Comparison of ENCODE assay signal across 14 cellular contexts in genomic region chr10:126839094-126839761, GRCh38.
DNase-seq lines count a peak whose midpoint lies in the region; ATAC-seq, FAIRE-seq and TF ChIP-seq lines count a peak whose summit lies in the region.
"Had no signal": no experiment of that assay in that cellular context is flagged by ENCODE, and none has a peak within 500 bp of the region (broad histone marks: within the 10 kb centered on the region; RNA-seq: fewer than 3 reads in every experiment).

No MANE protein-coding gene starts in this region.

- H3K9me3 Mint-ChIP-seq in activated CD8-positive, alpha-beta T cell treated with anti-CD3 and anti-CD28 coated beads, Interleukin-2, amount 10 ng/mL, durations not matched to agents 7 days and 5 days (ENCODE audit: insufficient read depth), result no peaks in the 10 kb centered on the region
- H3K9me3 Mint-ChIP-seq: CD8-positive, alpha-beta T cell; stimulated activated naive B cell treated with anti-CD40 and anti-IgM and Interleukin-4, amounts not matched to agents 10 μg/mL and 1 μg/mL and 100 μg/mL, for 72 hours had no signal

- DNase-seq in LoVo (ENCODE audit: low spot score) (peak; percentile 22), NCI-H748 treated with DMSO at 0.1 percent for 48 hours (lab: John Stamatoyannopoulos, UW) (peak; percentile 87), kidney (peak; percentile 90), small intestine (peak; percentile 88), NCI-H1694 treated with DMSO at 0.1 percent for 48 hours (lab: John Stamatoyannopoulos, UW) (no peak), posterior vena cava (ENCODE audit: low spot score) (no peak)
- no peak for DNase-seq in activated effector memory CD4-positive, alpha-beta T cell treated with anti-CD3 and anti-CD28 coated beads, Interleukin-2, amount 50 U/mL, for 16 hours
- no peak for DNase-seq in activated CD8-positive, alpha-beta T cell treated with anti-CD3 and anti-CD28 coated beads, Interleukin-2, amount 10 ng/mL, durations not matched to agents 7 days and 5 days
- DNase-seq: CD8-positive, alpha-beta T cell; gastrocnemius medialis; SHP77 treated with DMSO at 0.1 percent for 48 hours; stimulated activated naive B cell treated with anti-CD40 and anti-IgM and Interleukin-4, amounts not matched to agents 10 μg/mL and 1 μg/mL and 100 μg/mL, for 72 hours had no signal

- CTCF ChIA-PET in activated CD8-positive, alpha-beta T cell treated with anti-CD3 and anti-CD28 coated beads, Interleukin-2, amount 10 ng/mL, durations not matched to agents 7 days and 5 days (lab: Charles Lee), result no interaction called here

- H3K36me3 ChIP-seq in kidney (ENCODE audit: control insufficient read depth in 1 of 2, insufficient read depth in 2 of 2, low read length in 2 of 2), result no peaks in the 10 kb centered on the region
- H3K36me3 ChIP-seq in small intestine (ENCODE audit: control insufficient read depth in 2 of 2, insufficient read depth in 2 of 2, low read length in 2 of 2), result no peaks in the 10 kb centered on the region
- H3K36me3 ChIP-seq: gastrocnemius medialis had no signal

- no peak overlapping the region for H3K4me3 ChIP-seq in kidney (ENCODE audit: low read length in 2 of 2)
- no peak overlapping the region for H3K4me3 ChIP-seq in small intestine (ENCODE audit: low read depth in 1 of 2, low read length in 2 of 2)
- H3K4me3 ChIP-seq: gastrocnemius medialis had no signal

- 9 to 39% (median 26%) methylated on average over 11 of the region's 11 CpGs for WGBS in small intestine, 3 donors

- TF ChIP-seq CTCF in kidney (IDR thresholded peaks at IDR 0.05; ENCODE audit: borderline replicate concordance, extremely low read depth, insufficient read depth), result no peak

- H3K27ac Mint-ChIP-seq in activated CD8-positive, alpha-beta T cell treated with anti-CD3 and anti-CD28 coated beads, Interleukin-2, amount 10 ng/mL, durations not matched to agents 7 days and 5 days, result no peak overlapping the region
- H3K27ac Mint-ChIP-seq: activated T-helper 17 cell treated with anti-CD3 and anti-CD28 coated beads, Interleukin-2, amount 50 U/mL, for 72 hours; CD8-positive, alpha-beta T cell; stimulated activated naive B cell treated with anti-CD40 and anti-IgM and Interleukin-4, amounts not matched to agents 10 μg/mL and 1 μg/mL and 100 μg/mL, for 72 hours had no signal

- no peaks in the 10 kb centered on the region for H3K9me3 ChIP-seq in kidney (ENCODE audit: control insufficient read depth in 1 of 2, low read length in 2 of 2)
- H3K9me3 ChIP-seq in small intestine (ENCODE audit: control insufficient read depth, low read depth), result no peaks in the 10 kb centered on the region
- H3K9me3 ChIP-seq: gastrocnemius medialis had no signal

- H3K4me1 ChIP-seq in kidney (ENCODE audit: control insufficient read depth in 1 of 2, insufficient read depth in 1 of 2, low read depth in 1 of 2, low read length in 2 of 2) (peaks cover 5 to 11% of the 10 kb centered on the region in 2 donors), small intestine (ENCODE audit: control insufficient read depth in 2 of 2, insufficient read depth in 1 of 2, low read depth in 1 of 2, low read length in 1 of 2) (peaks cover 3 to 6% of the 10 kb centered on the region in 2 donors)
- H3K4me1 ChIP-seq: gastrocnemius medialis had no signal

- no peaks in the 10 kb centered on the region for H3K4me1 Mint-ChIP-seq in activated CD8-positive, alpha-beta T cell treated with anti-CD3 and anti-CD28 coated beads, Interleukin-2, amount 10 ng/mL, durations not matched to agents 7 days and 5 days (ENCODE audit: low read depth)
- H3K4me1 Mint-ChIP-seq: activated T-helper 17 cell treated with anti-CD3 and anti-CD28 coated beads, Interleukin-2, amount 50 U/mL, for 72 hours; stimulated activated naive B cell treated with anti-CD40 and anti-IgM and Interleukin-4, amounts not matched to agents 10 μg/mL and 1 μg/mL and 100 μg/mL, for 72 hours had no signal

- FAIRE-seq in kidney (lab: Jason Lieb, UNC) (no peak), small intestine (lab: Jason Lieb, UNC) (no peak)
- FAIRE-seq: colon had no signal

- no peaks in the 10 kb centered on the region for H3K27me3 Mint-ChIP-seq in activated CD8-positive, alpha-beta T cell treated with anti-CD3 and anti-CD28 coated beads, Interleukin-2, amount 10 ng/mL, durations not matched to agents 7 days and 5 days (ENCODE audit: low read depth)
- H3K27me3 Mint-ChIP-seq: activated T-helper 17 cell treated with anti-CD3 and anti-CD28 coated beads, Interleukin-2, amount 50 U/mL, for 72 hours; stimulated activated naive B cell treated with anti-CD40 and anti-IgM and Interleukin-4, amounts not matched to agents 10 μg/mL and 1 μg/mL and 100 μg/mL, for 72 hours had no signal

- intact Hi-C loops in kidney (cut with DNase I) (no loop called here), posterior vena cava (cut with DNase I) (no loop called here)

- H3K4me3 Mint-ChIP-seq in activated CD8-positive, alpha-beta T cell treated with anti-CD3 and anti-CD28 coated beads, Interleukin-2, amount 10 ng/mL, durations not matched to agents 7 days and 5 days, result no peak overlapping the region
- H3K4me3 Mint-ChIP-seq: activated T-helper 17 cell treated with anti-CD3 and anti-CD28 coated beads, Interleukin-2, amount 50 U/mL, for 72 hours; CD8-positive, alpha-beta T cell; stimulated activated naive B cell treated with anti-CD40 and anti-IgM and Interleukin-4, amounts not matched to agents 10 μg/mL and 1 μg/mL and 100 μg/mL, for 72 hours had no signal

- ATAC-seq in activated CD8-positive, alpha-beta T cell treated with anti-CD3 and anti-CD28 coated beads, Interleukin-2, amount 10 ng/mL, durations not matched to agents 7 days and 5 days, result no peak
- ATAC-seq: activated T-helper 17 cell treated with anti-CD3 and anti-CD28 coated beads, Interleukin-2, amount 50 U/mL, for 72 hours; CD8-positive, alpha-beta T cell; gastrocnemius medialis; stimulated activated naive B cell treated with anti-CD40 and anti-IgM and Interleukin-4, amounts not matched to agents 10 μg/mL and 1 μg/mL and 100 μg/mL, for 72 hours had no signal

- POLR2A ChIA-PET in activated CD8-positive, alpha-beta T cell treated with anti-CD3 and anti-CD28 coated beads, Interleukin-2, amount 10 ng/mL, durations not matched to agents 7 days and 5 days (lab: Charles Lee), result no interaction called here

- H3K27me3 ChIP-seq in small intestine (ENCODE audit: control insufficient read depth in 2 of 2, insufficient read depth in 2 of 2, low read length in 2 of 2), result no peaks in the 10 kb centered on the region
- H3K27me3 ChIP-seq: gastrocnemius medialis had no signal

- H3K9ac ChIP-seq in kidney (ENCODE audit: low read length in 2 of 2), result no peak overlapping the region

- peak overlapping the region in 1 of 2 donors; percentile 67 for H3K27ac ChIP-seq in kidney (ENCODE audit: low read depth in 2 of 2, low read length in 2 of 2)
- peak overlapping the region; percentile 36 to 73 for H3K27ac ChIP-seq in small intestine (ENCODE audit: low read depth in 1 of 2, low read length in 1 of 2)
- H3K27ac ChIP-seq: gastrocnemius medialis had no signal

- no peaks in the 10 kb centered on the region for H3K36me3 Mint-ChIP-seq in activated CD8-positive, alpha-beta T cell treated with anti-CD3 and anti-CD28 coated beads, Interleukin-2, amount 10 ng/mL, durations not matched to agents 7 days and 5 days (ENCODE audit: low read depth)
- H3K36me3 Mint-ChIP-seq: CD8-positive, alpha-beta T cell; stimulated activated naive B cell treated with anti-CD40 and anti-IgM and Interleukin-4, amounts not matched to agents 10 μg/mL and 1 μg/mL and 100 μg/mL, for 72 hours had no signal

Comparison
In these comparisons a context has a peak if more than half of its experiments do, and no peak if none do; other contexts are left out.
1. DNase-seq: peak in LoVo (single experiment), NCI-H748 treated with DMSO at 0.1 percent for 48 hours (single experiment), kidney (single experiment) and small intestine (single experiment); none in NCI-H1694 treated with DMSO at 0.1 percent for 48 hours (single experiment), activated effector memory CD4-positive, alpha-beta T cell treated with anti-CD3 and anti-CD28 coated beads, Interleukin-2, amount 50 U/mL, for 16 hours (single experiment), activated CD8-positive, alpha-beta T cell treated with anti-CD3 and anti-CD28 coated beads, Interleukin-2, amount 10 ng/mL, durations not matched to agents 7 days and 5 days (single experiment) and posterior vena cava (single experiment).